ENCODE assay signal across 11 cellular contexts in genomic region chr10:116740971-116741370, GRCh38. TPM values are rescaled to one million over a fixed set of nuclear protein-coding genes. Genes with fewer than 3 reads are reported as not detected.
DNase-seq lines count a peak whose midpoint lies in the region; ATAC-seq and TF ChIP-seq lines count a peak whose summit lies in the region.
"Had no signal": no experiment of that assay in that cellular context is flagged by ENCODE, and none has a peak within 500 bp of the region (broad histone marks: within the 10 kb centered on the region; RNA-seq: fewer than 3 reads in every experiment).

No MANE protein-coding gene starts in this region.

- H3K27ac ChIP-seq in ACC112 (ENCODE audit: low read depth, low read length) (no peak overlapping the region), PC-3 (ENCODE audit: low read length) (no peak overlapping the region), ovary (peak overlapping the region in 1 of 2 donors; percentile 79)
- H3K27ac ChIP-seq: KMS-11 had no signal

- H3K4me3 ChIP-seq in ACC112 (ENCODE audit: low read depth, low read length), result peak overlapping the region; percentile 77
- no peak overlapping the region; the same call in 1 of the 2 replicates for H3K4me3 ChIP-seq in PC-3 (ENCODE audit: low read length)
- H3K4me3 ChIP-seq in ovary, result peak overlapping the region; percentile 92

- peak overlapping the region; percentile 79 for H3K4me3 Mint-ChIP-seq in glutamatergic neuron (ENCODE audit: unreplicated experiment)

- DNase-seq in PC-3, result no peak
- peak; percentile 40 for DNase-seq in glutamatergic neuron
- DNase-seq in ovary, result peak in 2 of 5 donors; percentile 37 to 53
- DNase-seq in activated CD8-positive, alpha-beta memory T cell treated with anti-CD3 and anti-CD28 coated beads for 24 hours, result no peak
- no peak for DNase-seq in NCI-H2029 (lab: John Stamatoyannopoulos, UW)
- DNase-seq in NCI-H510A (lab: John Stamatoyannopoulos, UW), result no peak
- DNase-seq: central memory CD4-positive, alpha-beta T cell had no signal

- H3K79me2 ChIP-seq in ACC112 (ENCODE audit: control insufficient read depth, insufficient read depth, low read length, unreplicated experiment) (no peaks in the 10 kb centered on the region), PC-3 (ENCODE audit: low read length) (no peaks in the 10 kb centered on the region)

- H3K9me3 Mint-ChIP-seq in glutamatergic neuron (ENCODE audit: unreplicated experiment), result peaks cover 22% of the 10 kb centered on the region

- no peak for TF ChIP-seq EP300 in ovary (IDR thresholded peaks at IDR 0.05)

- peak overlapping the region; percentile 85 for H3K4me2 ChIP-seq in PC-3 (ENCODE audit: low read length)

- H3K36me3 Mint-ChIP-seq in glutamatergic neuron (ENCODE audit: unreplicated experiment), result peaks cover 5% of the 10 kb centered on the region

- H3K4me1 Mint-ChIP-seq in glutamatergic neuron (ENCODE audit: low read depth, unreplicated experiment), result peaks cover 24% of the 10 kb centered on the region

- no peaks in the 10 kb centered on the region for H3K9me2 ChIP-seq in PC-3 (replicated peaks; ENCODE audit: low read length)

- H3K36me3 ChIP-seq in ACC112 (ENCODE audit: insufficient read depth, low read length), result no peaks in the 10 kb centered on the region
- H3K36me3 ChIP-seq in PC-3 (ENCODE audit: low read depth, low read length), result no peaks in the 10 kb centered on the region
- no peaks in the 10 kb centered on the region for H3K36me3 ChIP-seq in ovary

- ATAC-seq in PC-3, result no peak
- ATAC-seq in HG02642 (IDR thresholded peaks at IDR 0.05; ENCODE audit: poor library complexity, unreplicated experiment), result no peak
- ATAC-seq: Panc1 had no signal

- CTCF ChIA-PET in PC-3 (lab: Charles Lee), result no interaction called here

- no peaks in the 10 kb centered on the region for H3F3A ChIP-seq in PC-3 (ENCODE audit: low read length, unreplicated experiment)

- WGBS in ovary, 3 donors, result 18 to 28% (median 19%) methylated on average over 8 to 13 of the region's 13 CpGs

- no peaks in the 10 kb centered on the region for H4K20me1 ChIP-seq in PC-3 (ENCODE audit: low read length)

- TF ChIP-seq POLR2A in ovary (IDR thresholded peaks at IDR 0.05), result no peak

- intact Hi-C loops in PC-3 (cut with micrococcal nuclease), result no loop called here
- intact Hi-C loops in ovary (cut with DNase I), result loop anchor here (2.0 to 10.0 kb wide), 3 partner anchors 46 to 56 kb away; no protein-coding TSS in a partner anchor

- H3K27ac Mint-ChIP-seq in glutamatergic neuron (ENCODE audit: unreplicated experiment), result no peak overlapping the region

- BruUV-seq in PC-3 (replicated peaks; lab: Mats Ljungman, UMichigan), result no TSS peak

- POLR2A ChIA-PET in PC-3 (lab: Charles Lee; ENCODE audit: unreplicated experiment), result no interaction called here

- no peak overlapping the region for H3K9ac ChIP-seq in PC-3 (ENCODE audit: low read length)
- H3K9ac ChIP-seq: KMS-11 had no signal

- H3K27me3 Mint-ChIP-seq in glutamatergic neuron (ENCODE audit: unreplicated experiment), result peaks cover 18% of the 10 kb centered on the region

- H3K27me3 ChIP-seq in ACC112 (ENCODE audit: insufficient read depth, low read length) (peaks cover 8% of the 10 kb centered on the region; the same call in 1 of the 2 replicates), PC-3 (ENCODE audit: low read length) (no peaks in the 10 kb centered on the region), ovary (no peaks in the 10 kb centered on the region)

- H3K4me1 ChIP-seq in ACC112 (ENCODE audit: control insufficient read depth, insufficient read depth, low read length, unreplicated experiment) (no peaks in the 10 kb centered on the region), PC-3 (ENCODE audit: insufficient read depth, low read length) (no peaks in the 10 kb centered on the region), ovary (ENCODE audit: insufficient read depth) (peaks cover 19% of the 10 kb centered on the region)

- no peak for TF ChIP-seq CTCF in PC-3 (conservative IDR thresholded peaks at IDR 0.05; ENCODE audit: low read depth, low read length)
- no peak for TF ChIP-seq CTCF in glutamatergic neuron (IDR thresholded peaks at IDR 0.05; ENCODE audit: partially characterized antibody, unreplicated experiment)
- TF ChIP-seq CTCF in ovary (IDR thresholded peaks at IDR 0.05), result no peak

- no peak overlapping the region for H2AFZ ChIP-seq in ACC112 (ENCODE audit: low read length, unreplicated experiment)
- no peak overlapping the region for H2AFZ ChIP-seq in PC-3 (ENCODE audit: low read length)

- H3K9me3 ChIP-seq in PC-3 (ENCODE audit: low read length) (no peaks in the 10 kb centered on the region), ovary (no peaks in the 10 kb centered on the region)

RNA-seq across cellular contexts. Expression of gene HSPA12A, which starts 1.4 kb away (rescaled TPM):
- total RNA-seq in PC-3 (2014; rRNA removed) (1.8 and 3.1 TPM in 2 replicates), glutamatergic neuron (ENCODE audit: unreplicated experiment) (75.0 TPM), ovary (10 to 100 TPM; 27.7 to 47.5 (median 40.5) TPM)
- polyA plus RNA-seq in ovary, result 10 to 100 TPM; 16.0 to 34.3 TPM
